In the genomic region with DNA sequence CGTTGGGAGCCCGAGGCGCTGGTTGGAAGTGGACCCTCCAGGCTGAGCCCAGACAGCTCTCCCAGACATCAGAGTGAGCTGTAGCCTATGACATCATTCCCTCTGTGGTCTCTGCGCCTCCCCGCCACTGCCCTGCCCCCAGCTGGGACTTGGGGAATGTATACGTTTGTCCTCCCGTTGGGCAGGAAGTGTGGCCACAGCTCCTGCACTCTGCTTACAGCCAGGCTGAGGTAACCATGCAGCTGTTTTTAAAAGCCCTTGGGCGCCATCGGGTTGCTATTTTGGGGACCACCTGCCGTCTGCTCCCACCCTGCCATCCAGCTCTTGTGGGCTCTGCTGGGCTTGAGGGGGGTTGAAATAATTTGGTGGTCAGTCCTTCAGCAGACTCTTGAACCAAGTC, we compare ENCODE assay signal across 1 cellular context.
A peak's percentile ranks its signal among the peaks of the same experiment; 100 is the strongest.
TF ChIP-seq lines count a peak whose summit lies in the region.

No MANE protein-coding gene starts in this region.

TF ChIP-seq in K562, 482 proteins besides CTCF, POLR2A, EP300 and RAD21 (continued from another document):
- TF ChIP-seq, protein P1, sequence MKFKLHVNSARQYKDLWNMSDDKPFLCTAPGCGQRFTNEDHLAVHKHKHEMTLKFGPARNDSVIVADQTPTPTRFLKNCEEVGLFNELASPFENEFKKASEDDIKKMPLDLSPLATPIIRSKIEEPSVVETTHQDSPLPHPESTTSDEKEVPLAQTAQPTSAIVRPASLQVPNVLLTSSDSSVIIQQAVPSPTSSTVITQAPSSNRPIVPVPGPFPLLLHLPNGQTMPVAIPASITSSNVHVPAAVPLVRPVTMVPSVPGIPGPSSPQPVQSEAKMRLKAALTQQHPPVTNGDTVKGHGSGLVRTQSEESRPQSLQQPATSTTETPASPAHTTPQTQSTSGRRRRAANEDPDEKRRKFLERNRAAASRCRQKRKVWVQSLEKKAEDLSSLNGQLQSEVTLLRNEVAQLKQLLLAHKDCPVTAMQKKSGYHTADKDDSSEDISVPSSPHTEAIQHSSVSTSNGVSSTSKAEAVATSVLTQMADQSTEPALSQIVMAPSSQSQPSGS (CRISPR knock-in tag; IDR thresholded peaks at IDR 0.05): peak; percentile 81; the same call in 1 of the 2 replicates
- TF ChIP-seq, protein P2, sequence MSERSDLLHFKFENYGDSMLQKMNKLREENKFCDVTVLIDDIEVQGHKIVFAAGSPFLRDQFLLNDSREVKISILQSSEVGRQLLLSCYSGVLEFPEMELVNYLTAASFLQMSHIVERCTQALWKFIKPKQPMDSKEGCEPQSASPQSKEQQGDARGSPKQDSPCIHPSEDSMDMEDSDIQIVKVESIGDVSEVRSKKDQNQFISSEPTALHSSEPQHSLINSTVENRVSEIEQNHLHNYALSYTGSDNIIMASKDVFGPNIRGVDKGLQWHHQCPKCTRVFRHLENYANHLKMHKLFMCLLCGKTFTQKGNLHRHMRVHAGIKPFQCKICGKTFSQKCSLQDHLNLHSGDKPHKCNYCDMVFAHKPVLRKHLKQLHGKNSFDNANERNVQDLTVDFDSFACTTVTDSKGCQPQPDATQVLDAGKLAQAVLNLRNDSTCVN (CRISPR knock-in tag; IDR thresholded peaks at IDR 0.05): no peak
- TF ChIP-seq, protein P3, sequence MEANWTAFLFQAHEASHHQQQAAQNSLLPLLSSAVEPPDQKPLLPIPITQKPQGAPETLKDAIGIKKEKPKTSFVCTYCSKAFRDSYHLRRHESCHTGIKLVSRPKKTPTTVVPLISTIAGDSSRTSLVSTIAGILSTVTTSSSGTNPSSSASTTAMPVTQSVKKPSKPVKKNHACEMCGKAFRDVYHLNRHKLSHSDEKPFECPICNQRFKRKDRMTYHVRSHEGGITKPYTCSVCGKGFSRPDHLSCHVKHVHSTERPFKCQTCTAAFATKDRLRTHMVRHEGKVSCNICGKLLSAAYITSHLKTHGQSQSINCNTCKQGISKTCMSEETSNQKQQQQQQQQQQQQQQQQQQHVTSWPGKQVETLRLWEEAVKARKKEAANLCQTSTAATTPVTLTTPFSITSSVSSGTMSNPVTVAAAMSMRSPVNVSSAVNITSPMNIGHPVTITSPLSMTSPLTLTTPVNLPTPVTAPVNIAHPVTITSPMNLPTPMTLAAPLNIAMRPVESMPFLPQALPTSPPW (CRISPR knock-in tag; IDR thresholded peaks at IDR 0.05): 0 out of 2 replicates have a peak, but pooled peaks have one; percentile 21
- TF ChIP-seq ZBTB17 (CRISPR knock-in tag; IDR thresholded peaks at IDR 0.05): 0 out of 2 replicates have a peak, but pooled peaks have one; percentile 55
- no peak; a peak in 1 of 4 replicates for TF ChIP-seq MAZ (CRISPR knock-in tag; conservative IDR thresholded peaks at IDR 0.05 in 1 of 2, IDR thresholded peaks at IDR 0.05 in 1 of 2)
- peak; percentile 51 for TF ChIP-seq SMAD4 (CRISPR knock-in tag; conservative IDR thresholded peaks at IDR 0.05)
- peak; percentile 70; the same call in 1 of the 2 replicates for TF ChIP-seq JUN (IDR thresholded peaks at IDR 0.05; ENCODE audit: borderline replicate concordance, low read depth, low read length)
- TF ChIP-seq JUN (CRISPR knock-in tag; IDR thresholded peaks at IDR 0.05; ENCODE audit: borderline replicate concordance): no peak
- no peak for TF ChIP-seq ZNF121 (CRISPR knock-in tag; conservative IDR thresholded peaks at IDR 0.05)
- TF ChIP-seq, protein P4, sequence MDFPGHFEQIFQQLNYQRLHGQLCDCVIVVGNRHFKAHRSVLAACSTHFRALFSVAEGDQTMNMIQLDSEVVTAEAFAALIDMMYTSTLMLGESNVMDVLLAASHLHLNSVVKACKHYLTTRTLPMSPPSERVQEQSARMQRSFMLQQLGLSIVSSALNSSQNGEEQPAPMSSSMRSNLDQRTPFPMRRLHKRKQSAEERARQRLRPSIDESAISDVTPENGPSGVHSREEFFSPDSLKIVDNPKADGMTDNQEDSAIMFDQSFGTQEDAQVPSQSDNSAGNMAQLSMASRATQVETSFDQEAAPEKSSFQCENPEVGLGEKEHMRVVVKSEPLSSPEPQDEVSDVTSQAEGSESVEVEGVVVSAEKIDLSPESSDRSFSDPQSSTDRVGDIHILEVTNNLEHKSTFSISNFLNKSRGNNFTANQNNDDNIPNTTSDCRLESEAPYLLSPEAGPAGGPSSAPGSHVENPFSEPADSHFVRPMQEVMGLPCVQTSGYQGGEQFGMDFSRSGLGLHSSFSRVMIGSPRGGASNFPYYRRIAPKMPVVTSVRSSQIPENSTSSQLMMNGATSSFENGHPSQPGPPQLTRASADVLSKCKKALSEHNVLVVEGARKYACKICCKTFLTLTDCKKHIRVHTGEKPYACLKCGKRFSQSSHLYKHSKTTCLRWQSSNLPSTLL (IDR thresholded peaks at IDR 0.05): no peak
- TF ChIP-seq, protein P5, sequence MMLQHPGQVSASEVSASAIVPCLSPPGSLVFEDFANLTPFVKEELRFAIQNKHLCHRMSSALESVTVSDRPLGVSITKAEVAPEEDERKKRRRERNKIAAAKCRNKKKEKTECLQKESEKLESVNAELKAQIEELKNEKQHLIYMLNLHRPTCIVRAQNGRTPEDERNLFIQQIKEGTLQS (IDR thresholded peaks at IDR 0.05): peak; percentile 79
- TF ChIP-seq, protein P5 (CRISPR knock-in tag; conservative IDR thresholded peaks at IDR 0.05): no peak
- peak; percentile 35; the same call in 1 of the 2 replicates for TF ChIP-seq ETV5 (CRISPR knock-in tag; IDR thresholded peaks at IDR 0.05; ENCODE audit: low read depth)
- TF ChIP-seq, protein P6, sequence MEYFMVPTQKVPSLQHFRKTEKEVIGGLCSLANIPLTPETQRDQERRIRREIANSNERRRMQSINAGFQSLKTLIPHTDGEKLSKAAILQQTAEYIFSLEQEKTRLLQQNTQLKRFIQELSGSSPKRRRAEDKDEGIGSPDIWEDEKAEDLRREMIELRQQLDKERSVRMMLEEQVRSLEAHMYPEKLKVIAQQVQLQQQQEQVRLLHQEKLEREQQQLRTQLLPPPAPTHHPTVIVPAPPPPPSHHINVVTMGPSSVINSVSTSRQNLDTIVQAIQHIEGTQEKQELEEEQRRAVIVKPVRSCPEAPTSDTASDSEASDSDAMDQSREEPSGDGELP (CRISPR knock-in tag; IDR thresholded peaks at IDR 0.05; ENCODE audit: borderline replicate concordance): peak; percentile 32; the same call in 1 of the 2 replicates
- TF ChIP-seq, protein P7, sequence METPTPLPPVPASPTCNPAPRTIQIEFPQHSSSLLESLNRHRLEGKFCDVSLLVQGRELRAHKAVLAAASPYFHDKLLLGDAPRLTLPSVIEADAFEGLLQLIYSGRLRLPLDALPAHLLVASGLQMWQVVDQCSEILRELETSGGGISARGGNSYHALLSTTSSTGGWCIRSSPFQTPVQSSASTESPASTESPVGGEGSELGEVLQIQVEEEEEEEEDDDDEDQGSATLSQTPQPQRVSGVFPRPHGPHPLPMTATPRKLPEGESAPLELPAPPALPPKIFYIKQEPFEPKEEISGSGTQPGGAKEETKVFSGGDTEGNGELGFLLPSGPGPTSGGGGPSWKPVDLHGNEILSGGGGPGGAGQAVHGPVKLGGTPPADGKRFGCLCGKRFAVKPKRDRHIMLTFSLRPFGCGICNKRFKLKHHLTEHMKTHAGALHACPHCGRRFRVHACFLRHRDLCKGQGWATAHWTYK (CRISPR knock-in tag; IDR thresholded peaks at IDR 0.05): 0 out of 2 replicates have a peak, but pooled peaks have one; percentile 48
- 0 out of 2 replicates have a peak, but pooled peaks have one; percentile 29 for TF ChIP-seq ZNF584 (CRISPR knock-in tag; IDR thresholded peaks at IDR 0.05; ENCODE audit: low read depth)
- no peak for TF ChIP-seq HNRNPUL1 (IDR thresholded peaks at IDR 0.05; ENCODE audit: low read length)
- peak; percentile 70 for TF ChIP-seq CREM (IDR thresholded peaks at IDR 0.05; ENCODE audit: low read depth)
- peak; percentile 94 for TF ChIP-seq ATF7 (IDR thresholded peaks at IDR 0.05)
- TF ChIP-seq GABPA (tag; conservative IDR thresholded peaks at IDR 0.05; ENCODE audit: low read depth): peak; percentile 50
- no peak for TF ChIP-seq ZNF347 (CRISPR knock-in tag; IDR thresholded peaks at IDR 0.05; ENCODE audit: low read depth)
